ENCODE assay signal across 10 cellular contexts in the genomic region with DNA sequence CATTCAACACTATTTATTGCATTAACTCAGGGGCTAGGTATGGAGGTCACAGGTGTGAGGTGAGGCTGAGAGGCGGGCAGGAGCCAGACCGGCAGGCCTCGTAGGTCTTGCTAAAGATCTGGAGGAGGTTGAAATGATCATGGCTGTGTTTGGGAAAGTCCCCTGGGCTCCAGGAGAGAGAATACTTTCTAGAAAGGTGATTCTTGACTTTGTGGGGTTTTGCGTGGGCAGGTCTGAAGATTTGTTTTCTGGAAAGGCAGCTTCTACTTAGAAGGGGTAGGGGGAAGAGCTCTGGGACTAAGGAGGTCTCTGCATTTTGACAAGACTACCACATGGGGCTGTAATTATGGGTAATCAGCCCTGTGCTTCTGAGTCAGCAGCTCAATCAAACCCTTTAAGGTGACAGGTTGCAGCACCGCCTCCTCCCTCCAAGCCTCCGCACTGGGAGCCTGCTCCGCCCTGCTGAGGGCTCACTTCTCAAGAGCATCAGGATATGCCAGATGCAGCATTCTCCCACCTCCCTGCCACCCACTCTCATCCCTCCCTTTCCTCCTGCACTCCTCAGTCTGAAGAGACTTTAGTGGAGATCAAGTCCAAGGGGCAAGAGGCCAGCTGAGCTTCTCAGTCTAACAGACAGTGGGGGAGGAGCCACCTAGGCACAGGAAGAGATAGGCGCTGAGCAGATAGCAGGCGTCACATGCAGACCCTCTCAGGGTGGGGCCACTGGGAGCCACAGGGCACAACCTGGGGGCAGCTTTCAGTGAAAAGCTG. TPM values are rescaled to one million over a fixed set of nuclear protein-coding genes. Genes with fewer than 3 reads are reported as not detected.
A peak's percentile ranks its signal among the peaks of the same experiment; 100 is the strongest.
DNase-seq lines count a peak whose midpoint lies in the region; ATAC-seq and TF ChIP-seq lines count a peak whose summit lies in the region.
"Had no signal": no experiment of that assay in that cellular context is flagged by ENCODE, and none has a peak within 500 bp of the region (broad histone marks: within the 10 kb centered on the region; RNA-seq: fewer than 3 reads in every experiment).

No MANE protein-coding gene starts in this region.

- CTCF ChIA-PET in HEK293T (lab: Yijun Ruan, JAX), result interaction anchor here (0.7 kb wide), 1 partner anchor 105 kb away, joined by 3 read pairs; no protein-coding TSS in a partner anchor

- DNase-seq in HEK293T (ENCODE audit: extremely low spot score), result peak; percentile 10
- peak; percentile 93 for DNase-seq in NCI-H524 treated with DMSO at 0.1 percent for 48 hours (lab: John Stamatoyannopoulos, UW)
- DNase-seq in cardiac septum (ENCODE audit: low spot score), result peak; percentile 43
- DNase-seq in stimulated activated CD4-positive, alpha-beta T cell treated with anti-CD3 and anti-CD28 coated beads, Interleukin-12 subunit alpha, Interleukin-12 subunit beta, amount 100 ng/mL, for 48 hours (ENCODE audit: low read depth in 2 of 3, low spot score in 1 of 3), result peak in 2 of 3 donors; percentile 13 to 37
- DNase-seq in germinal center (ENCODE audit: low spot score), result no peak
- DNase-seq: lower lobe of right lung, MG63 had no signal

- ATAC-seq in HG02970 (IDR thresholded peaks at IDR 0.05; ENCODE audit: low FRiP score, unreplicated experiment) (no peak), HG02884 (IDR thresholded peaks at IDR 0.05; ENCODE audit: unreplicated experiment) (no peak)

- intact Hi-C loops in cardiac septum (cut with DNase I), result no loop called here

- POLR2A ChIA-PET in HEK293T (lab: Yijun Ruan, JAX), result no interaction called here

TF ChIP-seq in HEK293T, 16 proteins besides CTCF, POLR2A, EP300 and RAD21:
- no peak for TF ChIP-seq SP1 (IDR thresholded peaks at IDR 0.05)

RNA-seq across cellular contexts. Expression of gene SLC30A1, which starts 30.5 kb away (rescaled TPM):
- total RNA-seq in cardiac septum, result 16.3 TPM

RNA-seq across cellular contexts. Expression of gene RD3, which starts 56.5 kb away (rescaled TPM):
- total RNA-seq in cardiac septum, result not detected
- total RNA-seq: dermis microvascular lymphatic vessel endothelial cell had no signal
